ENCODE assay signal across 9 cellular contexts in the genomic region with DNA sequence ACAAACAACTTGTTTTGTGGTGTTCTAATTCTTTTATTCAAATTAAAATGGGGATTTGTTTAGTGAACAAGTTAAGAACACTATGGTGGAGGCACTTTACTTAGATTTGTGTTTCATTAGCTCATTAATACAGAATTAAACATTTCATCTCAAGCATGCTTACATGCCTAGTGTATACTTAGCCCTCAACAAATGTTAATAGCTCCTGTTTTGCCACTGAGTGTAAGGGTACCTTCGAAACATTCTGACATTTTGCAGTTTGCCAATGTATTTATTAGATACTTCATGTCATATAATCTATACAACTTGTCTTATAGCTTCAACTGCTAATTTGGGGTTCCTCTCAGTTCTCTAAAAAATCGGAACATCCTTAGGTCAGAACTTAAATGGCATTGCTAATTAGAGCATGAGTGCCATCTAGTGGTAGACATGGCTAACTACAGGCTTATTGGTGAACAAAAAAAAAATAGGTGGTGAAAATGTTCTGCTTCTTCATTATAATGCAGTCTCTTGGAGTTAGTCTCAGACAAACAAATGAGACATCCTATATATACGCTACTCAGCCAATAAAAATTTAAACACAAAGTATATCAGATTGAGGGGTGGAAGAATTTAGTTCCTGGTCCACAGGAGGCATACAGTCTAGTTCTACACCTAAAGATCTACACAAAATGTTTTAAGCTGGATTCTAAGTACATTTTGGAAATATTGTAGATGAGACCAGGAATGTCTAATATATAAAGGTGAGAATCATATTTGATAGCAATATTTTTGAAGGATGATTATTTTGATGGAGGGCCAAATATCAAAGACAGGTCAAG. TPM values are rescaled to one million over a fixed set of nuclear protein-coding genes. Genes with fewer than 3 reads are reported as not detected.
A peak's percentile ranks its signal among the peaks of the same experiment; 100 is the strongest.
DNase-seq lines count a peak whose midpoint lies in the region; ATAC-seq and TF ChIP-seq lines count a peak whose summit lies in the region.
"Had no signal": no experiment of that assay in that cellular context is flagged by ENCODE, and none has a peak within 500 bp of the region (broad histone marks: within the 10 kb centered on the region; RNA-seq: fewer than 3 reads in every experiment).

No MANE protein-coding gene starts in this region.

- no peak for TF ChIP-seq POLR2A in adrenal gland (IDR thresholded peaks at IDR 0.05)

- H3K4me3 Mint-ChIP-seq in activated CD4-positive, alpha-beta T cell treated with anti-CD3 and anti-CD28 coated beads, Interleukin-2, amount 10 ng/mL, durations not matched to agents 24 days and 14 days: no peak overlapping the region
- no peak overlapping the region for H3K4me3 Mint-ChIP-seq in type B pancreatic cell

- peak; percentile 60 to 91 (median 74) for TF ChIP-seq CTCF in adrenal gland (IDR thresholded peaks at IDR 0.05)
- peak; percentile 95 for TF ChIP-seq CTCF in type B pancreatic cell (conservative IDR thresholded peaks at IDR 0.05)

- no peak overlapping the region for H3K27ac ChIP-seq in adrenal gland

- peak; percentile 64 for DNase-seq in activated CD4-positive, alpha-beta T cell treated with anti-CD3 and anti-CD28 coated beads, Interleukin-2, amount 10 ng/mL, durations not matched to agents 24 days and 14 days
- DNase-seq in activated CD4-positive, alpha-beta T cell treated with anti-CD3 and anti-CD28 coated beads, Interleukin-2, amount 50 U/mL, for 1 hour: no peak
- DNase-seq in HEK293T (ENCODE audit: extremely low spot score) (peak; percentile 18), NCI-H1694 (lab: John Stamatoyannopoulos, UW) (peak; percentile 7), adrenal gland (peak in 2 of 7 donors; percentile 14 to 23), inferior parietal cortex (ENCODE audit: extremely low spot score) (peak; percentile 85), type B pancreatic cell (ENCODE audit: extremely low spot score, unreplicated experiment) (no peak)

- intact Hi-C loops in activated CD4-positive, alpha-beta T cell treated with anti-CD3 and anti-CD28 coated beads, Interleukin-2, amount 10 ng/mL, durations not matched to agents 24 days and 14 days (cut with micrococcal nuclease): no loop called here
- intact Hi-C loops in adrenal gland (cut with DNase I): no loop called here

- peaks cover 5% of the 10 kb centered on the region for H3K27me3 ChIP-seq in adrenal gland

- H3K4me1 ChIP-seq in adrenal gland (replicated peaks in 1 of 2): peaks cover 0 to 2% of the 10 kb centered on the region in 2 donors

- H3K9me3 Mint-ChIP-seq in activated CD4-positive, alpha-beta T cell treated with anti-CD3 and anti-CD28 coated beads, Interleukin-2, amount 10 ng/mL, durations not matched to agents 24 days and 14 days: no peaks in the 10 kb centered on the region
- H3K9me3 Mint-ChIP-seq in type B pancreatic cell: no peaks in the 10 kb centered on the region

- H3K36me3 ChIP-seq in adrenal gland (replicated peaks in 1 of 2): no peaks in the 10 kb centered on the region

- peaks cover 17% of the 10 kb centered on the region for H3K27me3 Mint-ChIP-seq in activated CD4-positive, alpha-beta T cell treated with anti-CD3 and anti-CD28 coated beads, Interleukin-2, amount 10 ng/mL, durations not matched to agents 24 days and 14 days
- peaks cover 44% of the 10 kb centered on the region for H3K27me3 Mint-ChIP-seq in type B pancreatic cell

- POLR2A ChIA-PET in HEK293T (lab: Yijun Ruan, JAX): no interaction called here

- no peaks in the 10 kb centered on the region for H3K36me3 Mint-ChIP-seq in activated CD4-positive, alpha-beta T cell treated with anti-CD3 and anti-CD28 coated beads, Interleukin-2, amount 10 ng/mL, durations not matched to agents 24 days and 14 days (ENCODE audit: low read depth)
- H3K36me3 Mint-ChIP-seq in type B pancreatic cell: no peaks in the 10 kb centered on the region

- WGBS in adrenal gland, 4 donors: 19 to 26% (median 24%) methylated on average over 3 of the region's 3 CpGs

- peaks cover 3% of the 10 kb centered on the region for H3K4me1 Mint-ChIP-seq in activated CD4-positive, alpha-beta T cell treated with anti-CD3 and anti-CD28 coated beads, Interleukin-2, amount 10 ng/mL, durations not matched to agents 24 days and 14 days
- H3K4me1 Mint-ChIP-seq in type B pancreatic cell (ENCODE audit: unreplicated experiment): peaks cover 6% of the 10 kb centered on the region

- H3K27ac Mint-ChIP-seq in activated CD4-positive, alpha-beta T cell treated with anti-CD3 and anti-CD28 coated beads, Interleukin-2, amount 10 ng/mL, durations not matched to agents 24 days and 14 days: no peak overlapping the region
- no peak overlapping the region for H3K27ac Mint-ChIP-seq in type B pancreatic cell

- no peak overlapping the region for H3K4me3 ChIP-seq in adrenal gland

- no peak for ATAC-seq in HG03571 (IDR thresholded peaks at IDR 0.05; ENCODE audit: unreplicated experiment)

- CTCF ChIA-PET in HEK293T (lab: Yijun Ruan, JAX): interaction anchor here (0.6 to 1.0 kb wide), 3 partner anchors 284 to 1769 kb away, joined by 3 read pairs; no protein-coding TSS in a partner anchor

- H3K9me3 ChIP-seq in adrenal gland (replicated peaks in 1 of 3): no peaks in the 10 kb centered on the region

TF ChIP-seq in HEK293T, 16 proteins besides CTCF, POLR2A, EP300 and RAD21:
- TF ChIP-seq LEF1 (IDR thresholded peaks at IDR 0.05; ENCODE audit: borderline replicate concordance) (no peak), HDGF (IDR thresholded peaks at IDR 0.05; ENCODE audit: borderline replicate concordance) (no peak), ZNF384 (IDR thresholded peaks at IDR 0.05) (peak; percentile 76), L3MBTL2 (conservative IDR thresholded peaks at IDR 0.05) (no peak), NFRKB (IDR thresholded peaks at IDR 0.05) (no peak), FOXK2 (IDR thresholded peaks at IDR 0.05) (no peak)
- TF ChIP-seq, protein P1, sequence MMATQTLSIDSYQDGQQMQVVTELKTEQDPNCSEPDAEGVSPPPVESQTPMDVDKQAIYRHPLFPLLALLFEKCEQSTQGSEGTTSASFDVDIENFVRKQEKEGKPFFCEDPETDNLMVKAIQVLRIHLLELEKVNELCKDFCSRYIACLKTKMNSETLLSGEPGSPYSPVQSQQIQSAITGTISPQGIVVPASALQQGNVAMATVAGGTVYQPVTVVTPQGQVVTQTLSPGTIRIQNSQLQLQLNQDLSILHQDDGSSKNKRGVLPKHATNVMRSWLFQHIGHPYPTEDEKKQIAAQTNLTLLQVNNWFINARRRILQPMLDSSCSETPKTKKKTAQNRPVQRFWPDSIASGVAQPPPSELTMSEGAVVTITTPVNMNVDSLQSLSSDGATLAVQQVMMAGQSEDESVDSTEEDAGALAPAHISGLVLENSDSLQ (IDR thresholded peaks at IDR 0.05): no peak

RNA-seq across cellular contexts. Expression of gene CNTN5, which starts 4.9 kb away (rescaled TPM):
- not detected in 2 replicates for total RNA-seq in activated CD4-positive, alpha-beta T cell treated with anti-CD3 and anti-CD28 coated beads, Interleukin-2, amount 10 ng/mL, durations not matched to agents 24 days and 14 days
- total RNA-seq in adrenal gland (under 1 TPM in 2 of 8 donors, not detected in 6; 0.07 to 0.42 TPM), type B pancreatic cell (ENCODE audit: low replicate concordance) (2.3 and 3.2 TPM in 2 replicates)
- under 1 TPM in 1 of 3 donors, not detected in 2; 0.18 TPM for polyA plus RNA-seq in adrenal gland
- polyA plus RNA-seq: urinary bladder had no signal

Comparison
In these comparisons a context has a peak if more than half of its experiments do, and no peak if none do; other contexts are left out.
1. DNase-seq: peak in activated CD4-positive, alpha-beta T cell treated with anti-CD3 and anti-CD28 coated beads, Interleukin-2, amount 10 ng/mL, durations not matched to agents 24 days and 14 days (single experiment), HEK293T (single experiment), NCI-H1694 (single experiment) and inferior parietal cortex (single experiment); none in activated CD4-positive, alpha-beta T cell treated with anti-CD3 and anti-CD28 coated beads, Interleukin-2, amount 50 U/mL, for 1 hour (single experiment) and type B pancreatic cell (single experiment).